In the genomic region with DNA sequence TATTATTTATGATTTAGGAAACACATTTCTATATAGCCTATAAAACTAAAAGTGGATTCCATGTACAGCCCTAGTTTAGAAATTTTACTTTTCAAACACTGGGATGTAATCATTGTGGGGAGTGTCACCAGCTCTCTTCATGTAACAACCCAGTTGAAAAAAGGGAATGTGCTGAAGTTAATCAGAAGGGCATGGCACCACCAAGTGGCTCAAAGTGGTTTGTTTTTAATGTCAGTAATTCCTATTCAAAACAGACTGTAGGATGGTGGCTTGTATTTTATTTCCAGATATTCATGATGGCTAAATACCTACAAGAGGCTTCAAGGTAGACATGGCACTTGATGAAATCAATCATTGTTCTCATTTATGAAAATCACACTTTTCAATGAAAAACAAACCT, we compare ENCODE assay signal across 9 cellular contexts. TPM values are rescaled to one million over a fixed set of nuclear protein-coding genes. Genes with fewer than 3 reads are reported as not detected.
DNase-seq lines count a peak whose midpoint lies in the region; ATAC-seq and TF ChIP-seq lines count a peak whose summit lies in the region.
"Had no signal": no experiment of that assay in that cellular context is flagged by ENCODE, and none has a peak within 500 bp of the region (broad histone marks: within the 10 kb centered on the region; RNA-seq: fewer than 3 reads in every experiment).

No MANE protein-coding gene starts in this region.

- intact Hi-C loops in PC-3 (cut with micrococcal nuclease): loop anchor here (1.0 to 2.0 kb wide), 2 partner anchors 87 to 230 kb away; a partner anchor contains a TSS

- no peaks in the 10 kb centered on the region for H3K36me3 ChIP-seq in PC-3 (ENCODE audit: low read depth, low read length)
- H3K36me3 ChIP-seq in gastroesophageal sphincter: no peaks in the 10 kb centered on the region

- no peaks in the 10 kb centered on the region for H3K9me3 Mint-ChIP-seq in type B pancreatic cell
- H3K9me3 Mint-ChIP-seq: IgD-negative memory B cell had no signal

- no peaks in the 10 kb centered on the region for H3K4me1 Mint-ChIP-seq in type B pancreatic cell (ENCODE audit: unreplicated experiment)
- H3K4me1 Mint-ChIP-seq: IgD-negative memory B cell had no signal

- TF ChIP-seq CTCF in PC-3 (conservative IDR thresholded peaks at IDR 0.05; ENCODE audit: low read depth, low read length) (peak; percentile 82), foreskin keratinocyte (conservative IDR thresholded peaks at IDR 0.05) (peak; percentile 84), type B pancreatic cell (conservative IDR thresholded peaks at IDR 0.05) (peak; percentile 65), gastroesophageal sphincter (IDR thresholded peaks at IDR 0.05) (no peak)

- no peaks in the 10 kb centered on the region for H3F3A ChIP-seq in PC-3 (ENCODE audit: low read length, unreplicated experiment)

- no peak overlapping the region for H3K9ac ChIP-seq in PC-3 (ENCODE audit: low read length)

- peaks cover 5% of the 10 kb centered on the region for H3K4me1 ChIP-seq in PC-3 (ENCODE audit: insufficient read depth, low read length)
- H3K4me1 ChIP-seq in foreskin keratinocyte: no peaks in the 10 kb centered on the region
- H3K4me1 ChIP-seq in gastroesophageal sphincter: no peaks in the 10 kb centered on the region

- H3K27me3 Mint-ChIP-seq in type B pancreatic cell: no peaks in the 10 kb centered on the region

- BruUV-seq in PC-3 (replicated peaks; lab: Mats Ljungman, UMichigan): no TSS peak

- POLR2A ChIA-PET in PC-3 (lab: Charles Lee; ENCODE audit: unreplicated experiment): no interaction called here

- no peaks in the 10 kb centered on the region for H3K9me2 ChIP-seq in PC-3 (replicated peaks; ENCODE audit: low read length)

- no peak overlapping the region for H3K27ac Mint-ChIP-seq in type B pancreatic cell
- H3K27ac Mint-ChIP-seq: IgD-negative memory B cell had no signal

- no peak overlapping the region for H3K4me2 ChIP-seq in PC-3 (ENCODE audit: low read length)

- no peaks in the 10 kb centered on the region for H3K9me3 ChIP-seq in PC-3 (ENCODE audit: low read length)
- H3K9me3 ChIP-seq in gastroesophageal sphincter: no peaks in the 10 kb centered on the region

- H3K36me3 Mint-ChIP-seq in type B pancreatic cell: peaks cover 2% of the 10 kb centered on the region
- H3K36me3 Mint-ChIP-seq: IgD-negative memory B cell had no signal

- H2AFZ ChIP-seq in PC-3 (ENCODE audit: low read length): no peak overlapping the region

- no peaks in the 10 kb centered on the region for H4K20me1 ChIP-seq in PC-3 (ENCODE audit: low read length)

- CTCF ChIA-PET in PC-3 (lab: Charles Lee): interaction anchor here (0.6 to 0.8 kb wide), 5 partner anchors 84 to 104 kb away, joined by 3 to 12 read pairs (median 3); no protein-coding TSS in a partner anchor

- no peaks in the 10 kb centered on the region for H3K79me2 ChIP-seq in PC-3 (ENCODE audit: low read length)

- no peak overlapping the region for H3K4me3 Mint-ChIP-seq in type B pancreatic cell
- H3K4me3 Mint-ChIP-seq: IgD-negative memory B cell had no signal

- H3K4me3 ChIP-seq in PC-3 (ENCODE audit: low read length) (no peak overlapping the region), gastroesophageal sphincter (no peak overlapping the region)

- peak; percentile 64 for DNase-seq in COLO829 (ENCODE audit: low spot score)
- peak; percentile 62 for DNase-seq in PC-3
- DNase-seq in foreskin keratinocyte: peak; percentile 18 to 48
- DNase-seq in type B pancreatic cell (ENCODE audit: extremely low spot score, unreplicated experiment): no peak

- H3K27me3 ChIP-seq in PC-3 (ENCODE audit: low read length) (no peaks in the 10 kb centered on the region), foreskin keratinocyte (no peaks in the 10 kb centered on the region), gastroesophageal sphincter (peaks cover 36% of the 10 kb centered on the region)

- TF ChIP-seq EP300 in gastroesophageal sphincter (IDR thresholded peaks at IDR 0.05): no peak

- ATAC-seq in GM19351 (IDR thresholded peaks at IDR 0.05; ENCODE audit: unreplicated experiment) (peak; percentile 82), PC-3 (peak; percentile 82), foreskin keratinocyte (peak; percentile 83), HG02623 (IDR thresholded peaks at IDR 0.05; ENCODE audit: unreplicated experiment) (no peak), GM21515 (IDR thresholded peaks at IDR 0.05; ENCODE audit: unreplicated experiment) (no peak), gastroesophageal sphincter (no peak)

- H3K27ac ChIP-seq in PC-3 (ENCODE audit: low read length) (no peak overlapping the region), foreskin keratinocyte (no peak overlapping the region), gastroesophageal sphincter (no peak overlapping the region)

- TF ChIP-seq POLR2A in gastroesophageal sphincter (IDR thresholded peaks at IDR 0.05): no peak

RNA-seq across cellular contexts. Expression of a gene that starts 58.1 kb away (rescaled TPM):
- 4.5 and 6.5 TPM in 2 replicates for total RNA-seq in PC-3 (2014; rRNA removed)
- total RNA-seq in foreskin keratinocyte: 2.9 and 3.4 TPM in 2 replicates
- polyA plus RNA-seq in foreskin keratinocyte: 1.4 and 1.7 TPM in 2 replicates
- total RNA-seq in type B pancreatic cell (ENCODE audit: low replicate concordance): 4.2 and 5.8 TPM in 2 replicates
- 1 to 10 TPM in 1 of 4 donors, under 1 TPM in 3; 0.66 to 1.2 (median 0.80) TPM for total RNA-seq in gastroesophageal sphincter

Comparison
In these comparisons a context has a peak if more than half of its experiments do, and no peak if none do; other contexts are left out.
1. ATAC-seq: peak in GM19351 (single experiment), PC-3 (single experiment) and foreskin keratinocyte (single experiment); none in HG02623 (single experiment), GM21515 (single experiment) and gastroesophageal sphincter (single experiment).
2. CTCF ChIP-seq: peak in PC-3 (single experiment), foreskin keratinocyte (single experiment) and type B pancreatic cell (single experiment); none in gastroesophageal sphincter (0 of 4).